13 cellular contexts compared by ENCODE assay signal in genomic region chr4:56619160-56619559, GRCh38.
DNase-seq lines count a peak whose midpoint lies in the region; ATAC-seq and TF ChIP-seq lines count a peak whose summit lies in the region.
"Had no signal": no experiment of that assay in that cellular context is flagged by ENCODE, and none has a peak within 500 bp of the region (broad histone marks: within the 10 kb centered on the region; RNA-seq: fewer than 3 reads in every experiment).

No MANE protein-coding gene starts in this region.

- peak in 1 of 2 donors; percentile 40 for TF ChIP-seq CTCF in fibroblast of lung (conservative IDR thresholded peaks at IDR 0.05 in 1 of 2, IDR thresholded peaks at IDR 0.05 in 1 of 2; ENCODE audit: low read depth in 1 of 2, low read length in 2 of 2)
- TF ChIP-seq CTCF in osteoblast (IDR thresholded peaks at IDR 0.05; ENCODE audit: extremely low read depth, low read depth, low read length), result no peak

- H3K4me2 ChIP-seq in fibroblast of lung (ENCODE audit: extremely low read depth, insufficient read depth, low read length) (no peak overlapping the region), osteoblast (ENCODE audit: insufficient read depth, low read length) (no peak overlapping the region)

- H3K36me3 ChIP-seq in fibroblast of lung (ENCODE audit: control insufficient read depth, insufficient read depth, low read length), result no peaks in the 10 kb centered on the region
- no peaks in the 10 kb centered on the region for H3K36me3 ChIP-seq in osteoblast (ENCODE audit: insufficient read depth, low read length)

- H2AFZ ChIP-seq in fibroblast of lung (ENCODE audit: low read length) (no peak overlapping the region), osteoblast (ENCODE audit: low read length) (no peak overlapping the region)
- H2AFZ ChIP-seq: parathyroid adenoma had no signal

- H3K27me3 ChIP-seq in fibroblast of lung (ENCODE audit: control insufficient read depth, insufficient read depth, low read length) (no peaks in the 10 kb centered on the region), osteoblast (ENCODE audit: insufficient read depth, low read length) (peaks cover 18% of the 10 kb centered on the region)

- no peaks in the 10 kb centered on the region for H4K20me1 ChIP-seq in fibroblast of lung (ENCODE audit: control insufficient read depth, extremely low read depth, insufficient read depth, low read length)
- no peaks in the 10 kb centered on the region for H4K20me1 ChIP-seq in osteoblast (ENCODE audit: insufficient read depth, low read length)

- no peak overlapping the region for H3K9ac ChIP-seq in fibroblast of lung (ENCODE audit: insufficient read depth, low read length)
- H3K9ac ChIP-seq: parathyroid adenoma had no signal

- DNase-seq in NCI-H2171 (lab: John Stamatoyannopoulos, UW), result peak; percentile 24
- DNase-seq in fibroblast of lung (ENCODE audit: low read depth in 2 of 2), result peak; percentile 42 to 48
- no peak for DNase-seq in osteoblast (ENCODE audit: insufficient read length, low spot score, missing footprints)
- DNase-seq in glomerular visceral epithelial cell (ENCODE audit: extremely low spot score), result no peak
- DNase-seq: DMS153, kidney glomerular epithelial cell, NCI-H345, T-cell had no signal

- no peaks in the 10 kb centered on the region for H3K4me1 ChIP-seq in fibroblast of lung (ENCODE audit: control insufficient read depth, extremely low read depth, insufficient read depth, low read length)
- H3K4me1 ChIP-seq in osteoblast (ENCODE audit: insufficient read depth, low read length), result no peaks in the 10 kb centered on the region
- H3K4me1 ChIP-seq: parathyroid adenoma had no signal

- H3K79me2 ChIP-seq in fibroblast of lung (ENCODE audit: control insufficient read depth, insufficient read depth, low read length), result no peaks in the 10 kb centered on the region
- no peaks in the 10 kb centered on the region for H3K79me2 ChIP-seq in osteoblast (ENCODE audit: insufficient read depth, low read length)
- H3K79me2 ChIP-seq: parathyroid adenoma had no signal

- H3K27ac ChIP-seq in fibroblast of lung (ENCODE audit: insufficient read depth, low read length) (no peak overlapping the region), osteoblast (ENCODE audit: low read depth, low read length) (no peak overlapping the region)
- H3K27ac ChIP-seq: parathyroid adenoma had no signal

- no peak overlapping the region for H3K4me3 ChIP-seq in fibroblast of lung (replicated peaks in 1 of 4; ENCODE audit: control extremely low read depth in 1 of 4, insufficient read depth in 1 of 4, low read depth in 3 of 4, low read length in 4 of 4)
- no peak overlapping the region for H3K4me3 ChIP-seq in osteoblast (ENCODE audit: insufficient read depth, low read length)

- ATAC-seq in GM18502 (IDR thresholded peaks at IDR 0.05; ENCODE audit: poor library complexity, unreplicated experiment) (peak; percentile 90), GM21528 (IDR thresholded peaks at IDR 0.05; ENCODE audit: low FRiP score, unreplicated experiment) (peak; percentile 61), GM18520 (IDR thresholded peaks at IDR 0.05; ENCODE audit: unreplicated experiment) (no peak), HG02840 (IDR thresholded peaks at IDR 0.05; ENCODE audit: low FRiP score, unreplicated experiment) (no peak)
- ATAC-seq: T-cell had no signal

- H3K9me3 ChIP-seq in fibroblast of lung (ENCODE audit: control insufficient read depth, insufficient read depth, low read depth, low read length), result no peaks in the 10 kb centered on the region
- no peaks in the 10 kb centered on the region for H3K9me3 ChIP-seq in osteoblast (ENCODE audit: low read depth, low read length)

Comparison
In these comparisons a context has a peak if more than half of its experiments do, and no peak if none do; other contexts are left out.
1. ATAC-seq: peak in GM18502 (single experiment) and GM21528 (single experiment); none in GM18520 (single experiment) and HG02840 (single experiment).
2. DNase-seq: peak in NCI-H2171 (single experiment) and fibroblast of lung (2 of 2); none in osteoblast (single experiment) and glomerular visceral epithelial cell (single experiment).